8 cellular contexts compared by ENCODE assay signal in genomic region chr7:128136215-128136597, GRCh38.
DNase-seq lines count a peak whose midpoint lies in the region; ATAC-seq and TF ChIP-seq lines count a peak whose summit lies in the region.

No MANE protein-coding gene starts in this region.

- DNase-seq in brain microvascular endothelial cell (no peak), mesenchymal stem cell (no peak), foreskin melanocyte (no peak), HPDE6-E6E7 (ENCODE audit: extremely low spot score) (no peak), RWPE1 (ENCODE audit: low spot score) (no peak), NCI-H510A treated with DMSO at 0.1 percent for 48 hours (lab: John Stamatoyannopoulos, UW) (no peak)

- H3K14ac ChIP-seq in mesenchymal stem cell (ENCODE audit: low read length in 2 of 2), result peak overlapping the region in 1 of 2 experiments; percentile 86

- peak overlapping the region in 1 of 2 experiments; percentile 16 for H2BK12ac ChIP-seq in mesenchymal stem cell (ENCODE audit: low read length in 2 of 2)

- CTCF ChIA-PET in RWPE1 (lab: Yijun Ruan, JAX), result interaction anchor here (0.6 to 4.2 kb wide), 6 partner anchors 34 to 811 kb away, joined by 3 to 58 read pairs (median 4); no protein-coding TSS in a partner anchor

- H3K27ac ChIP-seq in C4-2B, result peak overlapping the region; percentile 61
- H3K27ac ChIP-seq in brain microvascular endothelial cell, result no peak overlapping the region
- no peak overlapping the region for H3K27ac ChIP-seq in mesenchymal stem cell (ENCODE audit: low read length, poor library complexity, severe bottlenecking)
- no peak overlapping the region for H3K27ac ChIP-seq in RWPE1

- no peak overlapping the region for H4K91ac ChIP-seq in mesenchymal stem cell (ENCODE audit: low read length)

- peak; percentile 34 for ATAC-seq in HG02943 (IDR thresholded peaks at IDR 0.05; ENCODE audit: low read depth, unreplicated experiment)

- H3K18ac ChIP-seq in mesenchymal stem cell (ENCODE audit: low read depth in 1 of 2, low read length in 2 of 2), result peak overlapping the region in 1 of 2 experiments; percentile 40

- 6% methylated on average over 15 of the region's 22 CpGs for WGBS in mesenchymal stem cell

- POLR2A ChIA-PET in RWPE1 (lab: Yijun Ruan, JAX; ENCODE audit: low non-redundant PET), result no interaction called here

- H3K9me3 ChIP-seq in mesenchymal stem cell (ENCODE audit: control insufficient read depth, low read length), result peaks cover 17% of the 10 kb centered on the region

- no peaks in the 10 kb centered on the region for H3K79me1 ChIP-seq in mesenchymal stem cell (replicated peaks; ENCODE audit: low read length, poor library complexity, severe bottlenecking)

- peak overlapping the region; percentile 96 for H3K4me2 ChIP-seq in mesenchymal stem cell (ENCODE audit: low read length, poor library complexity, severe bottlenecking)

- H2BK15ac ChIP-seq in mesenchymal stem cell (ENCODE audit: low read depth, poor library complexity, severe bottlenecking), result no peak overlapping the region

- H3K4me3 ChIP-seq in brain microvascular endothelial cell (ENCODE audit: low read depth, low read length), result peak overlapping the region; percentile 61
- peak overlapping the region; percentile 62 to 79 for H3K4me3 ChIP-seq in mesenchymal stem cell (ENCODE audit: insufficient read depth in 1 of 2, low read depth in 1 of 2, low read length in 2 of 2)

- H2AFZ ChIP-seq in mesenchymal stem cell (ENCODE audit: low read depth, low read length), result peak overlapping the region; percentile 77

- H3K27me3 ChIP-seq in brain microvascular endothelial cell (replicated peaks) (peaks cover 46% of the 10 kb centered on the region), mesenchymal stem cell (ENCODE audit: control insufficient read depth in 1 of 2, insufficient read depth in 1 of 2, low read length in 2 of 2) (peaks cover 56 to 78% of the 10 kb centered on the region in 2 experiments)

- H3K4me1 ChIP-seq in mesenchymal stem cell (ENCODE audit: control insufficient read depth, insufficient read depth, low read depth, low read length), result peaks cover 13% of the 10 kb centered on the region

- H2BK5ac ChIP-seq in mesenchymal stem cell (ENCODE audit: low read depth, low read length, poor library complexity, severe bottlenecking), result no peak overlapping the region

- no peak overlapping the region for H2AK5ac ChIP-seq in mesenchymal stem cell (ENCODE audit: low read length, severe bottlenecking)

- H4K8ac ChIP-seq in mesenchymal stem cell (ENCODE audit: low read length), result peak overlapping the region; percentile 39

- H3K23ac ChIP-seq in mesenchymal stem cell (ENCODE audit: low read length in 2 of 2), result peak overlapping the region in 1 of 2 experiments; percentile 89

- H3K36me3 ChIP-seq in brain microvascular endothelial cell (replicated peaks) (no peaks in the 10 kb centered on the region), mesenchymal stem cell (ENCODE audit: control insufficient read depth in 1 of 2, insufficient read depth in 2 of 2, low read depth in 1 of 2, low read length in 2 of 2) (no peaks in the 10 kb centered on the region)

- no peak for TF ChIP-seq CTCF in C4-2B (conservative IDR thresholded peaks at IDR 0.05)
- TF ChIP-seq CTCF in brain microvascular endothelial cell (IDR thresholded peaks at IDR 0.05; ENCODE audit: low read depth, low read length, missing control alignments), result peak; percentile 0
- no peak for TF ChIP-seq CTCF in RWPE1 (conservative IDR thresholded peaks at IDR 0.05; ENCODE audit: low read depth)

- H2BK120ac ChIP-seq in mesenchymal stem cell (ENCODE audit: low read depth, low read length), result no peak overlapping the region

- in situ Hi-C loops in brain microvascular endothelial cell (cut with HindIII; ENCODE audit: low pct_ligation_motif_present, low sequenced_read_pairs), result no loop called here

- no peak overlapping the region for H3K4ac ChIP-seq in mesenchymal stem cell (ENCODE audit: low read depth in 1 of 2, low read length in 2 of 2)

- peak overlapping the region; percentile 69 for H3K9ac ChIP-seq in mesenchymal stem cell (ENCODE audit: low read length)
